In the genomic region with DNA sequence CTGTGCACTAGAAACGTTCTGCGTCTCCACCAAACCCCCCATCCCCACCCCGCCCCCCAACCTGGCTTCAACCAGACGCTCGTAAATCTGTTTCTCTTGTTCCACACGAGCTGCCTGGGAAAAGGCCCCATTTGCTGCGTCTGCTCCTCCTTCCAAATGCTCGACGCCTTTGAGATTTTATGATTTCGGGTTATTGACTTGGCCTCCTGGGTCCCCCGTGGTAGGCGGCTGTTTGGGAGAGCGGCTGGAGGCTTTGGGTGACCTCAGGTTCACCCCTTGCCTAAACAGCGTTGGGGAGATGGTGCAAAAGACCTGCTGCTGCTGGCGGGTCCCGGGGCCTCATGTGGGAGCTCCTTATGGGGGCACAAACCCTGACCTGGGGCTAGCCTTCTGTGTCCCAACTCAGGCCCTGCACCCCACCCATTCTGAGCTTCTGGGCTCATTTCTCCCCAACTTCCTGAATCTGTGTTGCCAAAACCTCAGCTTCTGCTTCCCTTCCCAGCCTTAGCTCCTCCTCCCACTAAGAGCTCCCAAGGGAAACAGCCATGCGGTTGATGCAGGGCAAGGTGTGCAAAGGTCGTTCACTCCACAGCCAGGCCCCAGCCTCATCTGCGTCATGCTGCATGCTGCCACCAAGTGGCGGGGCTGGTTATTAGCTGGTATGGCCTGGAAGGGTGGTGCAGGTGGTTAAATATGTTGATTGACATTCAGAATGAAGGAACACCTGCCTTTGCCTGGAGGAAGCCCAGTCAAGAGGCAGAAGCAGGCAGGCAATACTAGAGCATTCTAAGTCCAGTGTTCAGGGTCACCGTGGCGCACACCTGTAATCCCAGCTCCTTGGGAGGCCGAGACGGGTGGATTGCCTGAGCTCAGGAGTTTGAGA, we compare ENCODE assay signal across 1 cellular context.
TF ChIP-seq lines count a peak whose summit lies in the region.

No MANE protein-coding gene starts in this region.

TF ChIP-seq in Ishikawa, 13 proteins besides CTCF, POLR2A, EP300 and RAD21 (continued from another document):
- TF ChIP-seq, protein P1, sequence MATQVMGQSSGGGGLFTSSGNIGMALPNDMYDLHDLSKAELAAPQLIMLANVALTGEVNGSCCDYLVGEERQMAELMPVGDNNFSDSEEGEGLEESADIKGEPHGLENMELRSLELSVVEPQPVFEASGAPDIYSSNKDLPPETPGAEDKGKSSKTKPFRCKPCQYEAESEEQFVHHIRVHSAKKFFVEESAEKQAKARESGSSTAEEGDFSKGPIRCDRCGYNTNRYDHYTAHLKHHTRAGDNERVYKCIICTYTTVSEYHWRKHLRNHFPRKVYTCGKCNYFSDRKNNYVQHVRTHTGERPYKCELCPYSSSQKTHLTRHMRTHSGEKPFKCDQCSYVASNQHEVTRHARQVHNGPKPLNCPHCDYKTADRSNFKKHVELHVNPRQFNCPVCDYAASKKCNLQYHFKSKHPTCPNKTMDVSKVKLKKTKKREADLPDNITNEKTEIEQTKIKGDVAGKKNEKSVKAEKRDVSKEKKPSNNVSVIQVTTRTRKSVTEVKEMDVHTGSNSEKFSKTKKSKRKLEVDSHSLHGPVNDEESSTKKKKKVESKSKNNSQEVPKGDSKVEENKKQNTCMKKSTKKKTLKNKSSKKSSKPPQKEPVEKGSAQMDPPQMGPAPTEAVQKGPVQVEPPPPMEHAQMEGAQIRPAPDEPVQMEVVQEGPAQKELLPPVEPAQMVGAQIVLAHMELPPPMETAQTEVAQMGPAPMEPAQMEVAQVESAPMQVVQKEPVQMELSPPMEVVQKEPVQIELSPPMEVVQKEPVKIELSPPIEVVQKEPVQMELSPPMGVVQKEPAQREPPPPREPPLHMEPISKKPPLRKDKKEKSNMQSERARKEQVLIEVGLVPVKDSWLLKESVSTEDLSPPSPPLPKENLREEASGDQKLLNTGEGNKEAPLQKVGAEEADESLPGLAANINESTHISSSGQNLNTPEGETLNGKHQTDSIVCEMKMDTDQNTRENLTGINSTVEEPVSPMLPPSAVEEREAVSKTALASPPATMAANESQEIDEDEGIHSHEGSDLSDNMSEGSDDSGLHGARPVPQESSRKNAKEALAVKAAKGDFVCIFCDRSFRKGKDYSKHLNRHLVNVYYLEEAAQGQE (IDR thresholded peaks at IDR 0.05; ENCODE audit: low read depth) = no peak
- TF ChIP-seq EGR1 (IDR thresholded peaks at IDR 0.05) (no peak), ZBTB7A (IDR thresholded peaks at IDR 0.05; ENCODE audit: low read depth) (no peak), NFIC (IDR thresholded peaks at IDR 0.05) (no peak), USF1 (IDR thresholded peaks at IDR 0.05) (no peak), CEBPB (IDR thresholded peaks at IDR 0.05) (no peak), TAF1 (IDR thresholded peaks at IDR 0.05; ENCODE audit: low read depth) (no peak)
TF ChIP-seq in Ishikawa: peak in this region for 0.
